8 cellular contexts compared by ENCODE assay signal in genomic region chr11:113242767-113243397, GRCh38.
DNase-seq lines count a peak whose midpoint lies in the region; TF ChIP-seq lines count a peak whose summit lies in the region.

No MANE protein-coding gene starts in this region.

- TF ChIP-seq POLR2A in transverse colon (IDR thresholded peaks at IDR 0.05): no peak

- TF ChIP-seq EP300 in transverse colon (IDR thresholded peaks at IDR 0.05; ENCODE audit: low read depth): no peak

- intact Hi-C loops in transverse colon (cut with DNase I; ENCODE audit: low total_unique reads): no loop called here

- H3K27me3 ChIP-seq in transverse colon: peaks cover 5% of the 10 kb centered on the region

- no peak overlapping the region for H3K4me3 ChIP-seq in mesodermal cell (ENCODE audit: extremely low read depth, insufficient read depth, low read length, poor library complexity, severe bottlenecking)
- peak overlapping the region in 3 of 4 donors; percentile 16 to 33 (median 24) for H3K4me3 ChIP-seq in transverse colon

- H3K36me3 ChIP-seq in mesodermal cell (ENCODE audit: control insufficient read depth, insufficient read depth, low read length): no peaks in the 10 kb centered on the region
- H3K36me3 ChIP-seq in transverse colon: no peaks in the 10 kb centered on the region

- WGBS in mesodermal cell (ENCODE audit: insufficient coverage in 2 of 2), 2 experiments: 75 to 77% methylated on average over 19 to 21 of the region's 21 CpGs
- 35 to 45% methylated on average over 6 to 21 of the region's 21 CpGs for WGBS in transverse colon (ENCODE audit: low coverage in 1 of 2), 2 donors

- in situ Hi-C loops in transverse colon (cut with MboI; ENCODE audit: low pct_ligation_motif_present in 1 of 4, low pct_unique_long_range_greater_than_20kb in 1 of 4, low sequenced_read_pairs in 3 of 4): no loop called here

- no peak for TF ChIP-seq CTCF in transverse colon (IDR thresholded peaks at IDR 0.05)

- DNase-seq in activated effector memory CD4-positive, alpha-beta T cell treated with Interleukin-2 at 50 U/mL for 16 hours: peak; percentile 5
- no peak for DNase-seq in activated effector memory CD4-positive, alpha-beta T cell treated with anti-CD3 and anti-CD28 coated beads, Interleukin-2, amount 50 U/mL, for 16 hours
- peak; percentile 33 for DNase-seq in central memory CD4-positive, alpha-beta T cell
- no peak for DNase-seq in transverse colon
- DNase-seq in DMS153 treated with DMSO at 0.1 percent for 48 hours (lab: John Stamatoyannopoulos, UW; ENCODE audit: unreplicated experiment): no peak
- DNase-seq in NCI-H526 treated with DMSO at 0.1 percent for 48 hours (lab: John Stamatoyannopoulos, UW): no peak
- no peak for DNase-seq in DMS153 (lab: John Stamatoyannopoulos, UW)

- no peaks in the 10 kb centered on the region for H3K4me1 ChIP-seq in mesodermal cell (ENCODE audit: control insufficient read depth, insufficient read depth, low read length, poor library complexity, severe bottlenecking)
- peaks cover 0 to 18% (median 6%) of the 10 kb centered on the region in 4 donors for H3K4me1 ChIP-seq in transverse colon

- peak overlapping the region; percentile 44 for H3K27ac ChIP-seq in mesodermal cell (ENCODE audit: low read depth, low read length, severe bottlenecking)
- H3K27ac ChIP-seq in transverse colon: peak overlapping the region; percentile 63 to 76 (median 71)

- H3K9me3 ChIP-seq in mesodermal cell (ENCODE audit: control insufficient read depth, low read length) (no peaks in the 10 kb centered on the region), transverse colon (no peaks in the 10 kb centered on the region)

Comparison
In these comparisons a context has a peak if more than half of its experiments do, and no peak if none do; other contexts are left out.
1. DNase-seq: peak in activated effector memory CD4-positive, alpha-beta T cell treated with Interleukin-2 at 50 U/mL for 16 hours (single experiment) and central memory CD4-positive, alpha-beta T cell (single experiment); none in activated effector memory CD4-positive, alpha-beta T cell treated with anti-CD3 and anti-CD28 coated beads, Interleukin-2, amount 50 U/mL, for 16 hours (single experiment), transverse colon (single experiment), DMS153 treated with DMSO at 0.1 percent for 48 hours (single experiment), NCI-H526 treated with DMSO at 0.1 percent for 48 hours (single experiment) and DMS153 (single experiment).